22 cellular contexts compared by ENCODE assay signal in genomic region chr15:89198196-89198595, GRCh38. TPM values are rescaled to one million over a fixed set of nuclear protein-coding genes. Genes with fewer than 3 reads are reported as not detected.
DNase-seq lines count a peak whose midpoint lies in the region; ATAC-seq and TF ChIP-seq lines count a peak whose summit lies in the region.
"Had no signal": no experiment of that assay in that cellular context is flagged by ENCODE, and none has a peak within 500 bp of the region (broad histone marks: within the 10 kb centered on the region; RNA-seq: fewer than 3 reads in every experiment).

No MANE protein-coding gene starts in this region.

- no peaks in the 10 kb centered on the region for H3K27me3 ChIP-seq in HUES48 (ENCODE audit: control insufficient read depth, insufficient read depth, low read length)
- H3K27me3 ChIP-seq: BE2C, colonic mucosa, SJSA1, testis had no signal

- H3K27me3 Mint-ChIP-seq in activated CD4-positive, alpha-beta T cell treated with anti-CD3 and anti-CD28 coated beads for 36 hours = no peaks in the 10 kb centered on the region
- no peaks in the 10 kb centered on the region for H3K27me3 Mint-ChIP-seq in neural crest cell (ENCODE audit: low read depth)
- no peaks in the 10 kb centered on the region for H3K27me3 Mint-ChIP-seq in naive thymus-derived CD8-positive, alpha-beta T cell
- H3K27me3 Mint-ChIP-seq: naive thymus-derived CD4-positive, alpha-beta T cell had no signal

- peaks cover 2% of the 10 kb centered on the region; the same call in 1 of the 2 replicates for H3K36me3 ChIP-seq in HUES48 (ENCODE audit: control insufficient read depth, insufficient read depth, low read length)
- H3K36me3 ChIP-seq: colonic mucosa had no signal

- no peak overlapping the region for H3K9ac ChIP-seq in HUES48 (ENCODE audit: low read depth, low read length)

- POLR2A ChIA-PET in activated CD4-positive, alpha-beta T cell treated with anti-CD3 and anti-CD28 coated beads for 36 hours (lab: Charles Lee) = interaction anchor here (1.4 kb wide), 1 partner anchor 47 kb away, joined by 3 read pairs; no protein-coding TSS in a partner anchor
- POLR2A ChIA-PET in naive thymus-derived CD8-positive, alpha-beta T cell (lab: Charles Lee) = no interaction called here

- no peak for DNase-seq in activated CD4-positive, alpha-beta T cell treated with anti-CD3 and anti-CD28 coated beads for 36 hours
- DNase-seq in activated CD4-positive, alpha-beta T cell treated with anti-CD3 and anti-CD28 coated beads for 1 hour = no peak
- DNase-seq in neural crest cell (ENCODE audit: low read depth, low spot score) = no peak
- DNase-seq in naive thymus-derived CD8-positive, alpha-beta T cell = no peak
- no peak for DNase-seq in GM19240 (ENCODE audit: insufficient read length, low spot score)
- DNase-seq: activated CD8-positive, alpha-beta memory T cell treated with anti-CD3 and anti-CD28 coated beads for 24 hours; aorta; GOT3; naive thymus-derived CD4-positive, alpha-beta T cell; NCI-H1417 treated with DMSO at 0.1 percent for 48 hours; WERI-Rb-1 had no signal

- TF ChIP-seq CTCF in neural crest cell (conservative IDR thresholded peaks at IDR 0.05) = no peak

- peaks cover 48% of the 10 kb centered on the region for H3K4me1 ChIP-seq in HUES48 (ENCODE audit: control insufficient read depth, insufficient read depth, low read length)
- H3K4me1 ChIP-seq: SJSA1, testis had no signal

- no peak overlapping the region for H3K4me3 ChIP-seq in HUES48 (ENCODE audit: low read depth, low read length)
- H3K4me3 ChIP-seq: colonic mucosa, prostate gland, SJSA1, testis had no signal

- CTCF ChIA-PET in activated CD4-positive, alpha-beta T cell treated with anti-CD3 and anti-CD28 coated beads for 36 hours (lab: Charles Lee) = interaction anchor here (4.1 to 6.7 kb wide), 2 partner anchors 8 to 20 kb away, joined by 19 to 57 read pairs; no protein-coding TSS in a partner anchor

- H3K9me3 Mint-ChIP-seq in activated CD4-positive, alpha-beta T cell treated with anti-CD3 and anti-CD28 coated beads for 36 hours (ENCODE audit: low read depth) = no peaks in the 10 kb centered on the region
- no peaks in the 10 kb centered on the region for H3K9me3 Mint-ChIP-seq in neural crest cell
- no peaks in the 10 kb centered on the region for H3K9me3 Mint-ChIP-seq in naive thymus-derived CD8-positive, alpha-beta T cell
- H3K9me3 Mint-ChIP-seq: naive thymus-derived CD4-positive, alpha-beta T cell had no signal

- no peaks in the 10 kb centered on the region for H3K9me3 ChIP-seq in HUES48 (ENCODE audit: control insufficient read depth, insufficient read depth, low read length)
- H3K9me3 ChIP-seq: BE2C, colonic mucosa, prostate gland, SJSA1, testis had no signal

- peak overlapping the region; percentile 33 for H3K27ac Mint-ChIP-seq in activated CD4-positive, alpha-beta T cell treated with anti-CD3 and anti-CD28 coated beads for 36 hours
- peak overlapping the region; percentile 95 for H3K27ac Mint-ChIP-seq in neural crest cell (ENCODE audit: unreplicated experiment)
- no peak overlapping the region for H3K27ac Mint-ChIP-seq in naive thymus-derived CD8-positive, alpha-beta T cell

- H3K36me3 Mint-ChIP-seq in activated CD4-positive, alpha-beta T cell treated with anti-CD3 and anti-CD28 coated beads for 36 hours (ENCODE audit: low read depth) = peaks cover 35% of the 10 kb centered on the region
- peaks cover 8% of the 10 kb centered on the region for H3K36me3 Mint-ChIP-seq in neural crest cell (ENCODE audit: low read depth)
- H3K36me3 Mint-ChIP-seq in naive thymus-derived CD8-positive, alpha-beta T cell = peaks cover 0 to 59% (median 15%) of the 10 kb centered on the region in 3 donors

- no peak overlapping the region for H3K4me3 Mint-ChIP-seq in activated CD4-positive, alpha-beta T cell treated with anti-CD3 and anti-CD28 coated beads for 36 hours
- peak overlapping the region; percentile 48 for H3K4me3 Mint-ChIP-seq in neural crest cell
- H3K4me3 Mint-ChIP-seq in naive thymus-derived CD8-positive, alpha-beta T cell = no peak overlapping the region
- H3K4me3 Mint-ChIP-seq: naive thymus-derived CD4-positive, alpha-beta T cell had no signal

- H3K4me1 Mint-ChIP-seq in activated CD4-positive, alpha-beta T cell treated with anti-CD3 and anti-CD28 coated beads for 36 hours = peaks cover 28% of the 10 kb centered on the region
- peaks cover 69% of the 10 kb centered on the region for H3K4me1 Mint-ChIP-seq in neural crest cell
- peaks cover 0 to 6% (median 4%) of the 10 kb centered on the region in 4 donors for H3K4me1 Mint-ChIP-seq in naive thymus-derived CD8-positive, alpha-beta T cell

- H3K27ac ChIP-seq in HUES48 (ENCODE audit: low read depth, low read length) = peak overlapping the region; percentile 75
- peak overlapping the region; percentile 95 for H3K27ac ChIP-seq in cingulate gyrus (ENCODE audit: low read depth, low read length)
- H3K27ac ChIP-seq: 22Rv1, colonic mucosa, SJSA1, WERI-Rb-1 had no signal

- intact Hi-C loops in activated CD4-positive, alpha-beta T cell treated with anti-CD3 and anti-CD28 coated beads for 36 hours (cut with DNase I, micrococcal nuclease) = no loop called here

- ATAC-seq in activated CD4-positive, alpha-beta T cell treated with anti-CD3 and anti-CD28 coated beads for 36 hours = peak; percentile 31
- no peak for ATAC-seq in naive thymus-derived CD8-positive, alpha-beta T cell
- ATAC-seq in HG03039 (IDR thresholded peaks at IDR 0.05; ENCODE audit: unreplicated experiment) = no peak
- ATAC-seq: naive thymus-derived CD4-positive, alpha-beta T cell had no signal

RNA-seq across cellular contexts. Expression of gene RLBP1, which starts 23.2 kb away (rescaled TPM):
- not detected for total RNA-seq in activated CD4-positive, alpha-beta T cell treated with anti-CD3 and anti-CD28 coated beads for 36 hours
- 5.7 and 6.3 TPM in 2 replicates for total RNA-seq in neural crest cell
- total RNA-seq in naive thymus-derived CD8-positive, alpha-beta T cell = not detected
- not detected for polyA plus RNA-seq in naive thymus-derived CD8-positive, alpha-beta T cell
- total RNA-seq: aorta; colonic mucosa; LHCN-M2; liver; naive thymus-derived CD4-positive, alpha-beta T cell; prostate gland; SJSA1 had no signal
- polyA plus RNA-seq: aorta; naive thymus-derived CD4-positive, alpha-beta T cell had no signal

RNA-seq across cellular contexts. Expression of gene FANCI, which starts 45.6 kb away (rescaled TPM):
- 100 to 1,000 TPM; 150 to 199 TPM for total RNA-seq in activated CD4-positive, alpha-beta T cell treated with anti-CD3 and anti-CD28 coated beads for 36 hours
- 164 and 172 TPM in 2 replicates for total RNA-seq in neural crest cell
- 1 to 10 TPM; 8.5 to 9.4 TPM for total RNA-seq in naive thymus-derived CD8-positive, alpha-beta T cell
- 1 to 10 TPM; 3.1 to 4.9 (median 4.4) TPM for polyA plus RNA-seq in naive thymus-derived CD8-positive, alpha-beta T cell

Comparison
In these comparisons a context has a peak if more than half of its experiments do, and no peak if none do; other contexts are left out.
1. H3K27ac Mint-ChIP-seq: peak in activated CD4-positive, alpha-beta T cell treated with anti-CD3 and anti-CD28 coated beads for 36 hours (single experiment) and neural crest cell (single experiment); none in naive thymus-derived CD8-positive, alpha-beta T cell (0 of 10).
2. RNA of gene FANCI, which starts 45.6 kb away (total RNA-seq): 150 to 199 TPM in activated CD4-positive, alpha-beta T cell treated with anti-CD3 and anti-CD28 coated beads for 36 hours and 164 to 172 TPM in neural crest cell; 8.5 to 9.4 TPM in naive thymus-derived CD8-positive, alpha-beta T cell; every median in the first group is over 10 times any median in the second.